In genomic region chr22:50527921-50528681, GRCh38 we compare ENCODE assay signal across 10 cellular contexts. TPM values are rescaled to one million over a fixed set of nuclear protein-coding genes. Genes with fewer than 3 reads are reported as not detected.
DNase-seq lines count a peak whose midpoint lies in the region; ATAC-seq and TF ChIP-seq lines count a peak whose summit lies in the region.
"Had no signal": no experiment of that assay in that cellular context is flagged by ENCODE, and none has a peak within 500 bp of the region (broad histone marks: within the 10 kb centered on the region; RNA-seq: fewer than 3 reads in every experiment).

No MANE protein-coding gene starts in this region.

- intact Hi-C loops in psoas muscle (cut with DNase I) (loop anchor here in 1 of 2 donors (5.0 kb wide), 1 partner anchor 34 kb away; the partner anchor contains the start of gene SYCE3), gastrocnemius medialis (cut with DNase I; ENCODE audit: low total_unique reads) (loop anchor here (5.0 kb wide), 1 partner anchor 99 kb away; the partner anchor contains the start of gene ARSA)

- peak; percentile 14 for TF ChIP-seq POLR2A in GM10847 (IDR thresholded peaks at IDR 0.05; ENCODE audit: extremely low read depth, insufficient read length)
- no peak for TF ChIP-seq POLR2A in gastrocnemius medialis (IDR thresholded peaks at IDR 0.05)

- no peak overlapping the region for H3K27ac Mint-ChIP-seq in endodermal cell

- H3K9me3 Mint-ChIP-seq in endodermal cell: no peaks in the 10 kb centered on the region

- H3K4me1 ChIP-seq in OCI-LY3 (ENCODE audit: low read length): peaks cover 24% of the 10 kb centered on the region
- no peaks in the 10 kb centered on the region for H3K4me1 ChIP-seq in endodermal cell (ENCODE audit: control insufficient read depth, insufficient read depth, low read length)
- H3K4me1 ChIP-seq in psoas muscle: peaks cover 34% of the 10 kb centered on the region
- H3K4me1 ChIP-seq in gastrocnemius medialis: peaks cover 20 to 30% of the 10 kb centered on the region in 2 donors

- in situ Hi-C loops in gastrocnemius medialis (cut with MboI; ENCODE audit: low sequenced_read_pairs in 4 of 4): no loop called here

- peak overlapping the region; percentile 93 for H3K4me2 ChIP-seq in OCI-LY3 (ENCODE audit: low read length)

- H4K20me1 ChIP-seq in OCI-LY3 (ENCODE audit: insufficient read depth, low read length): peaks cover 6% of the 10 kb centered on the region; the same call in 1 of the 2 replicates

- no peaks in the 10 kb centered on the region for H3K9me3 ChIP-seq in OCI-LY3 (ENCODE audit: insufficient read depth, low read length)
- H3K9me3 ChIP-seq in endodermal cell (ENCODE audit: control insufficient read depth, low read length): no peaks in the 10 kb centered on the region
- no peaks in the 10 kb centered on the region for H3K9me3 ChIP-seq in psoas muscle
- no peaks in the 10 kb centered on the region for H3K9me3 ChIP-seq in gastrocnemius medialis
- H3K9me3 ChIP-seq: heart left ventricle had no signal

- DNase-seq in endodermal cell (peak; percentile 43), psoas muscle (peak in 1 of 2 donors; percentile 16), gastrocnemius medialis (no peak), GM10248 (ENCODE audit: extremely low spot score) (no peak), amygdala (lab: John Stamatoyannopoulos, UW) (no peak)
- DNase-seq: nucleus accumbens had no signal

- TF ChIP-seq CTCF in OCI-LY3 (IDR thresholded peaks at IDR 0.05; ENCODE audit: low read depth, low read length): no peak
- TF ChIP-seq CTCF in endodermal cell (conservative IDR thresholded peaks at IDR 0.05): no peak
- TF ChIP-seq CTCF in psoas muscle (IDR thresholded peaks at IDR 0.05): no peak
- no peak for TF ChIP-seq CTCF in gastrocnemius medialis (IDR thresholded peaks at IDR 0.05 in 4 of 5, conservative IDR thresholded peaks at IDR 0.05 in 1 of 5)
- TF ChIP-seq CTCF in GM10248 (IDR thresholded peaks at IDR 0.05; ENCODE audit: control extremely low read depth, extremely low read depth, low read depth, missing control alignments): no peak

- H2AFZ ChIP-seq in OCI-LY3 (ENCODE audit: low read depth, low read length): no peak overlapping the region

- peaks cover 9% of the 10 kb centered on the region for H3K4me1 Mint-ChIP-seq in endodermal cell

- peaks cover 51% of the 10 kb centered on the region for H3K27me3 Mint-ChIP-seq in endodermal cell (ENCODE audit: insufficient read depth)

- peaks cover 3% of the 10 kb centered on the region for H3K36me3 Mint-ChIP-seq in endodermal cell (ENCODE audit: low read depth)

- H3K79me2 ChIP-seq in OCI-LY3 (ENCODE audit: low read length): peaks cover 22% of the 10 kb centered on the region

- peaks cover 4% of the 10 kb centered on the region for H3K36me3 ChIP-seq in OCI-LY3 (replicated peaks; ENCODE audit: low read depth, low read length)
- H3K36me3 ChIP-seq in endodermal cell (ENCODE audit: control insufficient read depth, insufficient read depth, low read length): peaks cover 6% of the 10 kb centered on the region
- H3K36me3 ChIP-seq in psoas muscle (ENCODE audit: insufficient read depth in 1 of 2, low read depth in 1 of 2): peaks cover 0 to 9% of the 10 kb centered on the region in 2 donors
- H3K36me3 ChIP-seq in gastrocnemius medialis: peaks cover 0 to 8% of the 10 kb centered on the region in 2 donors

- H3K9ac ChIP-seq in OCI-LY3 (ENCODE audit: low read length) (no peak overlapping the region), endodermal cell (ENCODE audit: extremely low read depth, low read length, poor library complexity, severe bottlenecking) (no peak overlapping the region)

- WGBS in endodermal cell (ENCODE audit: insufficient coverage in 1 of 2, insufficient read length in 1 of 2), 2 experiments: 91 to 93% methylated on average over 12 to 18 of the region's 18 CpGs
- WGBS in psoas muscle, 3 donors: 87 to 92% (median 88%) methylated on average over 18 of the region's 18 CpGs

- no peak for ATAC-seq in psoas muscle
- no peak for ATAC-seq in gastrocnemius medialis
- no peak for ATAC-seq in GM21737 (IDR thresholded peaks at IDR 0.05; ENCODE audit: unreplicated experiment)
- ATAC-seq: heart left ventricle had no signal

- no peak overlapping the region for H3K4me3 Mint-ChIP-seq in endodermal cell

- H3K27ac ChIP-seq in OCI-LY3 (ENCODE audit: low read length) (no peak overlapping the region), endodermal cell (ENCODE audit: low read depth, low read length) (no peak overlapping the region), psoas muscle (no peak overlapping the region), gastrocnemius medialis (peak overlapping the region in 2 of 4 donors; percentile 8 to 79)

- POLR2A ChIA-PET in GM10248 (lab: Yijun Ruan, JAX): no interaction called here

- CTCF ChIA-PET in GM10248 (lab: Yijun Ruan, JAX): interaction anchor here (0.9 to 6.7 kb wide), 5 partner anchors 17 to 36 kb away, joined by 3 to 136 read pairs (median 5); partner anchors contain the start of genes KLHDC7B, LMF2, NCAPH2 and SYCE3

- H3K4me3 ChIP-seq in OCI-LY3 (ENCODE audit: low read length) (peak overlapping the region; percentile 84), endodermal cell (ENCODE audit: low read length) (no peak overlapping the region), psoas muscle (peak overlapping the region; percentile 95), gastrocnemius medialis (no peak overlapping the region)

- H3K27me3 ChIP-seq in OCI-LY3 (ENCODE audit: low read depth, low read length): no peaks in the 10 kb centered on the region
- peaks cover 52% of the 10 kb centered on the region for H3K27me3 ChIP-seq in endodermal cell (ENCODE audit: control insufficient read depth, insufficient read depth, low read length, poor library complexity, severe bottlenecking)
- H3K27me3 ChIP-seq in psoas muscle (ENCODE audit: insufficient read depth in 3 of 3, low read length in 2 of 3): peaks cover 0 to 44% (median 21%) of the 10 kb centered on the region in 3 donors
- peaks cover 29 to 42% (median 41%) of the 10 kb centered on the region in 3 donors for H3K27me3 ChIP-seq in gastrocnemius medialis

RNA-seq across cellular contexts. Expression of gene TYMP, which starts 1.7 kb away (rescaled TPM):
- total RNA-seq in endodermal cell (1 to 10 TPM; 1.2 to 2.1 TPM), psoas muscle (10 to 100 TPM in 3 of 4 donors, 1 to 10 TPM in 1; 7.1 to 18.8 (median 13.3) TPM), gastrocnemius medialis (10 to 100 TPM in 3 of 4 donors, 1 to 10 TPM in 1; 8.8 to 15.8 (median 11.8) TPM)
- polyA plus RNA-seq in endodermal cell (2013, experiment 1 of 2): 1.3 TPM
- 1.2 TPM for polyA plus RNA-seq in endodermal cell (2013, experiment 2 of 2)
- polyA plus RNA-seq in psoas muscle: 10 to 100 TPM in 1 of 3 donors, 1 to 10 TPM in 2; 5.0 to 26.0 (median 7.0) TPM

RNA-seq across cellular contexts. Expression of gene SCO2, which starts 2.7 kb away (rescaled TPM):
- total RNA-seq in endodermal cell (1 to 10 TPM in 1 of 2 donors, under 1 TPM in 1; 0.89 to 2.3 TPM), psoas muscle (under 1 TPM in 1 of 4 donors, not detected in 3; 0.97 TPM), gastrocnemius medialis (1 to 10 TPM in 2 of 4 donors, not detected in 2; 1.0 to 2.3 TPM)
- polyA plus RNA-seq in endodermal cell (2013, experiment 1 of 2): 2.3 TPM
- 0.91 TPM for polyA plus RNA-seq in endodermal cell (2013, experiment 2 of 2)
- polyA plus RNA-seq in psoas muscle: under 1 TPM in 2 of 3 donors, not detected in 1; 0.99 to 1.00 TPM

RNA-seq across cellular contexts. Expression of gene KLHDC7B, which starts 17.6 kb away (rescaled TPM):
- total RNA-seq in endodermal cell: not detected
- not detected for polyA plus RNA-seq in endodermal cell (2013, experiment 1 of 2)
- polyA plus RNA-seq in endodermal cell (2013, experiment 2 of 2): not detected
- total RNA-seq in psoas muscle: under 1 TPM in 1 of 4 donors, not detected in 3; 0.11 TPM
- under 1 TPM in 2 of 3 donors, not detected in 1; 0.01 TPM for polyA plus RNA-seq in psoas muscle
- not detected for total RNA-seq in gastrocnemius medialis

RNA-seq across cellular contexts. Expression of gene NCAPH2, which starts 20.1 kb away (rescaled TPM):
- total RNA-seq in endodermal cell: 10 to 100 TPM; 63.3 to 73.1 TPM
- polyA plus RNA-seq in endodermal cell (2013, experiment 1 of 2): 52.0 TPM
- polyA plus RNA-seq in endodermal cell (2013, experiment 2 of 2): 49.5 TPM
- 10 to 100 TPM; 19.2 to 24.2 (median 21.7) TPM for total RNA-seq in psoas muscle
- polyA plus RNA-seq in psoas muscle: 10 to 100 TPM; 21.8 to 26.3 (median 23.7) TPM
- 10 to 100 TPM; 19.0 to 29.3 (median 23.4) TPM for total RNA-seq in gastrocnemius medialis

RNA-seq across cellular contexts. Expression of gene LMF2, which starts 20.6 kb away (rescaled TPM):
- total RNA-seq in endodermal cell (10 to 100 TPM; 58.8 to 65.2 TPM), psoas muscle (10 to 100 TPM; 16.7 to 18.6 (median 17.3) TPM), gastrocnemius medialis (10 to 100 TPM; 19.7 to 39.4 (median 26.9) TPM)
- 53.1 TPM for polyA plus RNA-seq in endodermal cell (2013, experiment 1 of 2)
- polyA plus RNA-seq in endodermal cell (2013, experiment 2 of 2): 43.3 TPM
- polyA plus RNA-seq in psoas muscle: 10 to 100 TPM; 14.9 to 24.1 (median 15.6) TPM

Comparison
In these comparisons a context has a peak if more than half of its experiments do, and no peak if none do; other contexts are left out.
1. H3K4me3 ChIP-seq: peak in OCI-LY3 (single experiment) and psoas muscle (single experiment); none in endodermal cell (single experiment) and gastrocnemius medialis (0 of 4).